Comparison of ENCODE assay signal across 24 cellular contexts in genomic region chr12:100337727-100338126, GRCh38. TPM values are rescaled to one million over a fixed set of nuclear protein-coding genes. Genes with fewer than 3 reads are reported as not detected.
A peak's percentile ranks its signal among the peaks of the same experiment; 100 is the strongest.
DNase-seq lines count a peak whose midpoint lies in the region; ATAC-seq and TF ChIP-seq lines count a peak whose summit lies in the region.
"Had no signal": no experiment of that assay in that cellular context is flagged by ENCODE, and none has a peak within 500 bp of the region (broad histone marks: within the 10 kb centered on the region; RNA-seq: fewer than 3 reads in every experiment).

No MANE protein-coding gene starts in this region.

- H3K4me3 ChIP-seq in body of pancreas (no peak overlapping the region), lower lobe of right lung (no peak overlapping the region), upper lobe of right lung (no peak overlapping the region)
- H3K4me3 ChIP-seq: GM23338, PC-9 had no signal

- peak; percentile 5 for DNase-seq in NCI-H1092 treated with DMSO at 0.1 percent for 48 hours (lab: John Stamatoyannopoulos, UW)
- no peak for DNase-seq in NCI-H1092 (lab: John Stamatoyannopoulos, UW)
- DNase-seq in body of pancreas: peak; percentile 43 to 74 (median 69)
- DNase-seq in lower lobe of right lung: no peak
- DNase-seq in upper lobe of right lung: no peak
- no peak for DNase-seq in pons (ENCODE audit: low spot score)
- DNase-seq: 8988T, COR-L47, GDM1, KBM-7, MV-4-11, NCI-H1417 treated with DMSO at 0.1 percent for 48 hours, NCI-H187 treated with DMSO at 0.1 percent for 48 hours, NCI-H2171, NCI-H510A, NCI-H748 treated with DMSO at 0.1 percent for 48 hours, PC-9, SIG-M5 had no signal

- peak overlapping the region in 2 of 4 donors; percentile 9 to 55 for H3K27ac ChIP-seq in body of pancreas
- no peak overlapping the region for H3K27ac ChIP-seq in lower lobe of right lung
- no peak overlapping the region for H3K27ac ChIP-seq in upper lobe of right lung
- H3K27ac ChIP-seq: PC-9, RWPE1 had no signal

- TF ChIP-seq CTCF in body of pancreas (IDR thresholded peaks at IDR 0.05) (no peak), lower lobe of right lung (IDR thresholded peaks at IDR 0.05) (no peak), upper lobe of right lung (IDR thresholded peaks at IDR 0.05) (no peak)

- H3K27me3 ChIP-seq in body of pancreas (no peaks in the 10 kb centered on the region), lower lobe of right lung (ENCODE audit: low read depth) (no peaks in the 10 kb centered on the region), upper lobe of right lung (no peaks in the 10 kb centered on the region)

- no peaks in the 10 kb centered on the region for H3K9me3 ChIP-seq in body of pancreas
- H3K9me3 ChIP-seq in lower lobe of right lung: no peaks in the 10 kb centered on the region
- H3K9me3 ChIP-seq in upper lobe of right lung: no peaks in the 10 kb centered on the region

- no peak for TF ChIP-seq POLR2A in body of pancreas (IDR thresholded peaks at IDR 0.05)

- H3K4me1 ChIP-seq in body of pancreas: peaks cover 25% of the 10 kb centered on the region
- no peaks in the 10 kb centered on the region for H3K4me1 ChIP-seq in lower lobe of right lung
- no peaks in the 10 kb centered on the region for H3K4me1 ChIP-seq in upper lobe of right lung

- ATAC-seq in body of pancreas (peak; percentile 85), lower lobe of right lung (peak; percentile 75 to 97), upper lobe of right lung (peak; percentile 81), GM21367 (IDR thresholded peaks at IDR 0.05; ENCODE audit: unreplicated experiment) (no peak), HG03025 (IDR thresholded peaks at IDR 0.05; ENCODE audit: low FRiP score, unreplicated experiment) (no peak)
- ATAC-seq: GM23338, HCT116, SK-N-SH treated with all-trans-retinoic acid at 6 μM for 48 hours had no signal

- intact Hi-C loops in body of pancreas (cut with DNase I) (no loop called here), lower lobe of right lung (cut with DNase I) (no loop called here), upper lobe of right lung (cut with DNase I) (no loop called here)

- H3K36me3 ChIP-seq in body of pancreas (replicated peaks in 1 of 2; ENCODE audit: insufficient read depth in 1 of 2, low read depth in 2 of 2) (peaks cover 0 to 3% of the 10 kb centered on the region in 2 donors), lower lobe of right lung (peaks cover 68% of the 10 kb centered on the region), upper lobe of right lung (peaks cover 85% of the 10 kb centered on the region)

RNA-seq across cellular contexts. Expression of gene SLC17A8, which starts 19.1 kb away (rescaled TPM):
- not detected for total RNA-seq in body of pancreas
- not detected for total RNA-seq in lower lobe of right lung
- total RNA-seq in upper lobe of right lung: 0.14 TPM
- total RNA-seq: PC-9 had no signal

Comparison
In these comparisons a context has a peak if more than half of its experiments do, and no peak if none do; other contexts are left out.
1. DNase-seq: peak in NCI-H1092 treated with DMSO at 0.1 percent for 48 hours (single experiment) and body of pancreas (4 of 4); none in NCI-H1092 (single experiment), lower lobe of right lung (single experiment), upper lobe of right lung (single experiment) and pons (single experiment).
2. ATAC-seq: peak in body of pancreas (single experiment), lower lobe of right lung (2 of 2) and upper lobe of right lung (single experiment); none in GM21367 (single experiment) and HG03025 (single experiment).